ENCODE assay signal across 7 cellular contexts in the genomic region with DNA sequence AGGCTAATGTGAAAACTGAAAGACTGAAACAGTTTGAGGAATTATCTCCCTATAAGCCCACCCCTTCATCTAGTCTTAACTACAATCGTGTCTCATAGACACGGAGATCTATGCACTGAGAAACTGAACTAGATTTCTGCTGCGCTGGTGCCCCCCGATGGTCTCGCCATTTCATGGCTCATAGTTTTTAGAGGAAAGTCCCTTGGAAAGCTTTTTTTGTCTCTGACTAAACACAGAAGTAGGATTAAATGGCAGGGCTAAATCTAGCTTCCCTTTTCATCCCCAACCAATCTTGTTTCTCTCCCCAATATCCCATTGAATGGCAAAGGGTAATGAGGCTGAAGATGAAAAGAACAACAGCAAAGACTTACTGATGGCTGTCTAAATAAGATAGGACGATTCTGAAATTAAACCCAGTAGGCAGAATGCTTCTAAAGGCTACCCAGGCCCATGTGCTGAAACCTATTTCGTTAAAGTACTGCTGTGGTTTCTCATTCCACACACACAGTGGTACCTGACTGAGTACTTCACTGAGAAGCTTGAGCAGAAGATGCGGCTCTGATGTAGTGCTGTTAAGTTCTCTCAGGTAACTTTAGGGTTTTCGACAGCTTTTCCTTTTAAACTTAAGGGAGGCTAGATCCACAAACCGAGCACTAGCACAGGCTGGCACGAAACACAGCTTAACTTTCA.
DNase-seq lines count a peak whose midpoint lies in the region; ATAC-seq, FAIRE-seq and TF ChIP-seq lines count a peak whose summit lies in the region.

No MANE protein-coding gene starts in this region.

- peak overlapping the region; percentile 74 for H2AK5ac ChIP-seq in mesenchymal stem cell (ENCODE audit: low read length, severe bottlenecking)

- H3K9me3 ChIP-seq in K562 (replicated peaks; ENCODE audit: control insufficient read depth, insufficient read depth, low read depth, low read length) (no peaks in the 10 kb centered on the region), mesenchymal stem cell (ENCODE audit: control insufficient read depth, low read length) (no peaks in the 10 kb centered on the region)

- H4K20me1 ChIP-seq in K562 (replicated peaks; ENCODE audit: control insufficient read depth, insufficient read depth, low read length): no peaks in the 10 kb centered on the region

- no peaks in the 10 kb centered on the region for H3K36me3 ChIP-seq in K562 (ENCODE audit: control insufficient read depth, insufficient read depth, low read length)
- no peaks in the 10 kb centered on the region for H3K36me3 ChIP-seq in mesenchymal stem cell (ENCODE audit: control insufficient read depth in 1 of 2, insufficient read depth in 2 of 2, low read depth in 1 of 2, low read length in 2 of 2)

- in situ Hi-C loops in K562 (cut with MboI): no loop called here

- H3K14ac ChIP-seq in mesenchymal stem cell (ENCODE audit: low read length in 2 of 2): no peak overlapping the region

- TF ChIP-seq RAD21 in K562 (CRISPR knock-in tag; conservative IDR thresholded peaks at IDR 0.05 in 1 of 2, IDR thresholded peaks at IDR 0.05 in 1 of 2): peak; percentile 19 to 45; a peak in 2 of 4 replicates

- no peaks in the 10 kb centered on the region for H3K27me3 ChIP-seq in K562 (ENCODE audit: control insufficient read depth in 2 of 2, insufficient read depth in 2 of 2, low read length in 2 of 2)
- no peaks in the 10 kb centered on the region for H3K27me3 ChIP-seq in mesenchymal stem cell (ENCODE audit: control insufficient read depth in 1 of 2, insufficient read depth in 1 of 2, low read length in 2 of 2)

- H3K4me1 ChIP-seq in K562 (replicated peaks in 1 of 2; ENCODE audit: control insufficient read depth in 2 of 2, insufficient read depth in 2 of 2, low read length in 2 of 2) (no peaks in the 10 kb centered on the region), mesenchymal stem cell (ENCODE audit: control insufficient read depth, insufficient read depth, low read depth, low read length) (no peaks in the 10 kb centered on the region)

- no peaks in the 10 kb centered on the region for H3K27me3 Mint-ChIP-seq in stimulated activated naive CD8-positive, alpha-beta T cell treated with anti-CD3 and anti-CD28 coated beads, Interleukin-15, Interleukin-2, amounts not matched to agents 100 ng/mL and 50 ng/mL, for 24 hours

- H4K8ac ChIP-seq in mesenchymal stem cell (ENCODE audit: low read length): peak overlapping the region; percentile 66

- peak; percentile 57 for ATAC-seq in GM18520 (IDR thresholded peaks at IDR 0.05; ENCODE audit: unreplicated experiment)
- ATAC-seq in HG02870 (IDR thresholded peaks at IDR 0.05; ENCODE audit: unreplicated experiment): peak; percentile 74
- ATAC-seq in K562: no peak

- H3K9me1 ChIP-seq in K562 (ENCODE audit: control insufficient read depth, insufficient read depth, low read length): no peaks in the 10 kb centered on the region

- H3K4me3 Mint-ChIP-seq in stimulated activated naive CD8-positive, alpha-beta T cell treated with anti-CD3 and anti-CD28 coated beads, Interleukin-15, Interleukin-2, amounts not matched to agents 100 ng/mL and 50 ng/mL, for 24 hours: no peak overlapping the region

- no peak overlapping the region for H2BK5ac ChIP-seq in mesenchymal stem cell (ENCODE audit: low read depth, low read length, poor library complexity, severe bottlenecking)

- DNase-seq in T-helper 9 cell (peak; percentile 21), K562 (ENCODE audit: extremely low read depth in 1 of 4, low spot score in 3 of 4) (no peak), mesenchymal stem cell (peak; percentile 74), dedifferentiated amniotic fluid mesenchymal stem cell (ENCODE audit: extremely low spot score) (no peak)

- H2AFZ ChIP-seq in K562 (ENCODE audit: low read depth, low read length) (no peak overlapping the region), mesenchymal stem cell (ENCODE audit: low read depth, low read length) (no peak overlapping the region)

- peak overlapping the region; percentile 56 to 73 for H3K4ac ChIP-seq in mesenchymal stem cell (ENCODE audit: low read depth in 1 of 2, low read length in 2 of 2)

- intact Hi-C loops in K562 (cut with micrococcal nuclease): no loop called here

- H3K9me3 Mint-ChIP-seq in stimulated activated naive CD8-positive, alpha-beta T cell treated with anti-CD3 and anti-CD28 coated beads, Interleukin-15, Interleukin-2, amounts not matched to agents 100 ng/mL and 50 ng/mL, for 24 hours: no peaks in the 10 kb centered on the region

- POLR2A ChIA-PET in K562 (lab: Yijun Ruan, JAX): interaction anchor here (1.1 kb wide), 1 partner anchor 373 kb away, joined by 3 read pairs; no protein-coding TSS in a partner anchor

- H3K27ac Mint-ChIP-seq in stimulated activated naive CD8-positive, alpha-beta T cell treated with anti-CD3 and anti-CD28 coated beads, Interleukin-15, Interleukin-2, amounts not matched to agents 100 ng/mL and 50 ng/mL, for 24 hours: peak overlapping the region; percentile 59

- H2BK12ac ChIP-seq in mesenchymal stem cell (ENCODE audit: low read length in 2 of 2): peak overlapping the region; percentile 79 to 91

- TF ChIP-seq CTCF in K562 (IDR thresholded peaks at IDR 0.05 in 2 of 3, conservative IDR thresholded peaks at IDR 0.05 in 1 of 3; ENCODE audit: insufficient read depth in 2 of 3, low read depth in 1 of 3, low read length in 3 of 3): no peak

- H3K4me3 ChIP-seq in K562: no peak overlapping the region
- no peak overlapping the region for H3K4me3 ChIP-seq in mesenchymal stem cell (ENCODE audit: insufficient read depth in 1 of 2, low read depth in 1 of 2, low read length in 2 of 2)

- no peak for FAIRE-seq in K562 (lab: Jason Lieb, UNC)

- CTCF ChIA-PET in K562 (lab: Yijun Ruan, JAX; ENCODE audit: low intra/inter-chr PET ratio): no interaction called here

- peak overlapping the region; percentile 43 for H2BK120ac ChIP-seq in mesenchymal stem cell (ENCODE audit: low read depth, low read length)

- no peak overlapping the region for H2BK15ac ChIP-seq in mesenchymal stem cell (ENCODE audit: low read depth, poor library complexity, severe bottlenecking)

- H3K23ac ChIP-seq in mesenchymal stem cell (ENCODE audit: low read length in 2 of 2): no peak overlapping the region

- 2% methylated on average over 11 of the region's 11 CpGs for WGBS in K562 (ENCODE audit: insufficient coverage, low coverage, missing lambda C conversion rate)
- 59% methylated on average over 11 of the region's 11 CpGs for WGBS in mesenchymal stem cell

- peaks cover 49% of the 10 kb centered on the region for H3K4me1 Mint-ChIP-seq in stimulated activated naive CD8-positive, alpha-beta T cell treated with anti-CD3 and anti-CD28 coated beads, Interleukin-15, Interleukin-2, amounts not matched to agents 100 ng/mL and 50 ng/mL, for 24 hours (ENCODE audit: low read depth)

- H3K79me2 ChIP-seq in K562 (ENCODE audit: control insufficient read depth, insufficient read depth, low read length): no peaks in the 10 kb centered on the region

- H3K27ac ChIP-seq in K562 (ENCODE audit: extremely low read depth, low read depth, low read length): no peak overlapping the region
- H3K27ac ChIP-seq in mesenchymal stem cell (ENCODE audit: low read length, poor library complexity, severe bottlenecking): no peak overlapping the region

- no peaks in the 10 kb centered on the region for H3K79me1 ChIP-seq in mesenchymal stem cell (replicated peaks; ENCODE audit: low read length, poor library complexity, severe bottlenecking)

- peak overlapping the region; percentile 13 to 66 for H3K18ac ChIP-seq in mesenchymal stem cell (ENCODE audit: low read depth in 1 of 2, low read length in 2 of 2)

- peak overlapping the region; percentile 29 for H4K91ac ChIP-seq in mesenchymal stem cell (ENCODE audit: low read length)

- H3K36me3 Mint-ChIP-seq in stimulated activated naive CD8-positive, alpha-beta T cell treated with anti-CD3 and anti-CD28 coated beads, Interleukin-15, Interleukin-2, amounts not matched to agents 100 ng/mL and 50 ng/mL, for 24 hours (ENCODE audit: low read depth): no peaks in the 10 kb centered on the region

- H3K4me2 ChIP-seq in K562 (ENCODE audit: insufficient read depth, low read length) (no peak overlapping the region), mesenchymal stem cell (ENCODE audit: low read length, poor library complexity, severe bottlenecking) (no peak overlapping the region)

- H3K9ac ChIP-seq in K562 (ENCODE audit: insufficient read depth in 1 of 2, low read depth in 2 of 2, low read length in 2 of 2) (no peak overlapping the region), mesenchymal stem cell (ENCODE audit: low read length) (no peak overlapping the region)

- no peak for TF ChIP-seq POLR2A in K562 (conservative IDR thresholded peaks at IDR 0.05)

- TF ChIP-seq EP300 in K562 (IDR thresholded peaks at IDR 0.05; ENCODE audit: low read length): no peak

- BruUV-seq in K562 (replicated peaks; lab: Mats Ljungman, UMichigan): no TSS peak

TF ChIP-seq in K562, 482 proteins besides CTCF, POLR2A, EP300 and RAD21:
- TF ChIP-seq ETS2 (tag; IDR thresholded peaks at IDR 0.05; ENCODE audit: borderline replicate concordance, poor library complexity, severe bottlenecking) (no peak), HOXB6 (CRISPR knock-in tag; IDR thresholded peaks at IDR 0.05; ENCODE audit: borderline replicate concordance) (no peak), KHSRP (IDR thresholded peaks at IDR 0.05) (no peak), ZNF77 (CRISPR knock-in tag; IDR thresholded peaks at IDR 0.05) (no peak)

Comparison
In these comparisons a context has a peak if more than half of its experiments do, and no peak if none do; other contexts are left out.
1. DNase-seq: peak in T-helper 9 cell (single experiment) and mesenchymal stem cell (single experiment); none in K562 (0 of 4) and dedifferentiated amniotic fluid mesenchymal stem cell (single experiment).